ENCODE assay signal across 11 cellular contexts in the genomic region with DNA sequence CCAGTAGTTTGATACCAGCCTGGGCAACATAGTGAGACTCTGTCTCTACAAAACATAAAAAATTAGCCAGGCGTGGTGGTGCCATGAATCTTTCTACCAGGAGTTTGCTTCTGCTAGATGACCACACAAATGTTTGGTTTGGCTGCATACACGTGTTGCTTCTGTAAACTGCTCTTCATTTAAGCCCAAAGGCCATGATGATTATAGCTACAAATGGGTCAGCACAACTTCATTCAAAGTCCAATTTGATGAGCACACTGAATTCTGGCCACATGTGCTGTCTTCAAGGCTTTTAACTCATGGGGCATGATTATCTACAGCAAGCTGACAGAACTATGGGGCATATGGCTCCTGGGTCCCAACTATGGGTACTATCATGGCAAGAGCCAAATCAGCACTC. TPM values are rescaled to one million over a fixed set of nuclear protein-coding genes. Genes with fewer than 3 reads are reported as not detected.
"Had no signal": no experiment of that assay in that cellular context is flagged by ENCODE, and none has a peak within 500 bp of the region (broad histone marks: within the 10 kb centered on the region; RNA-seq: fewer than 3 reads in every experiment).

No MANE protein-coding gene starts in this region.

- H2AFZ ChIP-seq: GM23248, GM23338 had no signal

- H3K4me2 ChIP-seq: GM23338 had no signal

- H3K4me1 ChIP-seq: HAP-1 had no signal

- H3K4me3 Mint-ChIP-seq: GM23338, H9, HFFc6 had no signal

- H3K36me3 ChIP-seq: HAP-1 had no signal

- H3K4me1 Mint-ChIP-seq: GM23338, H9 had no signal

- DNase-seq: GM23248, GOT3, H7, H9, HCEC 1CT, HFFc6 had no signal

- H3K27ac Mint-ChIP-seq: GM23338, H9, HFFc6 had no signal

- H3K9me3 ChIP-seq: HAP-1 had no signal

- FAIRE-seq: H1, H54 had no signal

- H3K4me3 ChIP-seq: GM23248, GM23338, HAP-1 had no signal

- H3K9me3 Mint-ChIP-seq: HFFc6 had no signal

- ATAC-seq: GM23338, HCT116 had no signal

- H3K9ac ChIP-seq: GM23248 had no signal

- H3K27ac ChIP-seq: GM23248 had no signal

RNA-seq across cellular contexts. Expression of gene DCT, which starts 46.3 kb away (rescaled TPM):
- total RNA-seq: GM23248, H1, H7, H9, HFFc6 had no signal
- polyA plus RNA-seq: GM23248, GM23338 had no signal
